29 cellular contexts compared by ENCODE assay signal in the genomic region with DNA sequence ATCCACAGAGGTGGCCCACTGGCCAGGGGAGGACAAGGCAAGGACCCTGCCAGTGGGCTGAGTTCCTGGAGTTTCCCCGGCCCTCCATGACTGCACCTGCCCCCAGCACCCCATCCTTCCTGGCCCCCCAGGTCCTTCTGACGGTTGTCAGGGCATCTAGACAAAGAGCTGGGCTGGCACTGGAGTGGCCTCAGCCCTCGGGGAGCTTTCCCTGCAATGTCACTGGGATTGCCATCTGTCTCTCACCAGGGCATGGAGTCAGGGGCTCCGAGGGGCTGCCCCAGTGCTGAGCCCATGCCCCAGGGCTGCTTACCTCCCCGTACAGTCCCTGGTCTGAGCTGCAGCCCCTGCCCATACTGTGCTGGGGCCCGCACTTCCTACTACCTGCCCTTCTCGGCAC.
"Had no signal": no experiment of that assay in that cellular context is flagged by ENCODE, and none has a peak within 500 bp of the region (broad histone marks: within the 10 kb centered on the region; RNA-seq: fewer than 3 reads in every experiment).

No MANE protein-coding gene starts in this region.

- H3K9ac ChIP-seq: neural progenitor cell, parathyroid adenoma had no signal

- H3K9me3 Mint-ChIP-seq: immature natural killer cell, natural killer cell, nephron progenitor cell had no signal

- ATAC-seq: left colon, left lung, psoas muscle had no signal

- H3K27me3 ChIP-seq: neural progenitor cell, right atrium auricular region, testis, thyroid gland, uterus had no signal

- H3K4me1 Mint-ChIP-seq: immature natural killer cell, memory B cell, naive B cell, natural killer cell had no signal

- H3K4me3 ChIP-seq: heart left ventricle, left lung, lung, neural progenitor cell, psoas muscle, right atrium auricular region, right lobe of liver, skin epidermis, stomach, testis, thyroid gland, transverse colon, uterus had no signal

- H3K27ac ChIP-seq: heart left ventricle, left lung, neural progenitor cell, parathyroid adenoma, psoas muscle, right atrium auricular region, right lobe of liver, skin epidermis, stomach, testis, thyroid gland, transverse colon, uterus had no signal

- DNase-seq: glutamatergic neuron; heart left ventricle; hypothalamus; immature natural killer cell; kidney; left colon; left lung; naive B cell; natural killer cell; nephron progenitor cell; psoas muscle; right lobe of liver; stimulated activated CD4-positive, alpha-beta T cell treated with anti-CD3 and anti-CD28 coated beads, Interleukin-12 subunit alpha, Interleukin-12 subunit beta, amount 100 ng/mL, for 4 hours; stimulated activated CD4-positive, alpha-beta T cell treated with anti-CD3 and anti-CD28 coated beads, Interleukin-15, amount 100 ng/mL, for 24 hours; stimulated activated CD4-positive, alpha-beta T cell treated with anti-CD3 and anti-CD28 coated beads, Interleukin-2, amount 100 ng/mL, for 24 hours; stimulated activated CD4-positive, alpha-beta T cell treated with anti-CD3 and anti-CD28 coated beads, Interleukin-4, amount 100 ng/mL, for 1 hour; stimulated activated naive CD4-positive, alpha-beta T cell; stomach; testis; thyroid gland; transverse colon; uterus had no signal

- H3K9me3 ChIP-seq: heart left ventricle, left lung, psoas muscle, right atrium auricular region, right lobe of liver, stomach, testis, thyroid gland, transverse colon, uterus had no signal

- H3K4me3 Mint-ChIP-seq: immature natural killer cell, memory B cell, naive B cell, natural killer cell, nephron progenitor cell, neural progenitor cell had no signal

- H3K4me2 ChIP-seq: neural progenitor cell had no signal

- H3K36me3 Mint-ChIP-seq: immature natural killer cell, memory B cell, naive B cell, natural killer cell, neural progenitor cell had no signal

- H3K36me3 ChIP-seq: heart left ventricle, left lung, neural progenitor cell, right atrium auricular region, right lobe of liver, stomach, thyroid gland, transverse colon, uterus had no signal

- H3K4me1 ChIP-seq: left lung, neural progenitor cell, parathyroid adenoma, psoas muscle, right lobe of liver, stomach, testis, thyroid gland, transverse colon, uterus had no signal

- FAIRE-seq: islet of Langerhans, kidney had no signal

- H2AFZ ChIP-seq: neural progenitor cell, parathyroid adenoma had no signal

- H3K79me2 ChIP-seq: parathyroid adenoma had no signal

- H3K27ac Mint-ChIP-seq: immature natural killer cell, memory B cell, naive B cell, natural killer cell, nephron progenitor cell, neural progenitor cell had no signal
